15 cellular contexts compared by ENCODE assay signal in genomic region chr2:237927986-237928385, GRCh38.
"Had no signal": no experiment of that assay in that cellular context is flagged by ENCODE, and none has a peak within 500 bp of the region (broad histone marks: within the 10 kb centered on the region; RNA-seq: fewer than 3 reads in every experiment).

No MANE protein-coding gene starts in this region.

- DNase-seq: effector memory CD4-positive, alpha-beta T cell; foreskin fibroblast; immature natural killer cell; left ventricle myocardium inferior; lower lobe of right lung; nucleus accumbens; ovary; stimulated activated CD4-positive, alpha-beta T cell treated with anti-CD3 and anti-CD28 coated beads, Interleukin-2, amount 100 ng/mL, for 48 hours; stimulated activated naive CD4-positive, alpha-beta T cell treated with Interleukin-2 at 50 U/mL for 16 hours; thyroid gland had no signal

- ATAC-seq: esophagus mucosa; gastroesophageal sphincter; lower lobe of right lung; natural killer cell treated with Interleukin-12 subunit alpha and Interleukin-12 subunit beta and Interleukin-15 and Interleukin-18, amount 100 ng/mL, for 72 hours had no signal

- FAIRE-seq: keratinocyte, urothelium cell line had no signal
